In the genomic region with DNA sequence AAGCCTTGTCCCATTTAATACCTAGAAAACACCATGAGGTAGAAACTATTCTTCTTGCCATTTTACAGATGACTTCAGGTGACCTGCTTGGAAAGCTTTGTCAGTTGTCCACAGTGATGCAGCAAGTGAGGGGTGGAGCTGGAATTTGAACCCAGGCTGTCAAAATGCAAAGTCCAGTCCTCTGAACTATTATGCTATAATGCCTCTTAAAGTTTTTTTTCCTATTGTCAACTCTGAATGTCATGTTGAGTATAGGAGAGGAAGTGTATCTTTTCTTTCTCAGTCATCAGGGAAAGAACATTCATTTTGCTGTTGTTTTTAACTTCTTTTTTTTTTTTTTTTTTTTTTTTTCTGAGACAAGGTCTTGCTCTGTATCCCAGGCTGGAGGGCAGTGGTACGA, we compare ENCODE assay signal across 1 cellular context.
TF ChIP-seq lines count a peak whose summit lies in the region.

No MANE protein-coding gene starts in this region.

TF ChIP-seq in GM12878, 131 proteins besides CTCF, POLR2A, EP300 and RAD21 (continued from another document):
- TF ChIP-seq, protein P1, sequence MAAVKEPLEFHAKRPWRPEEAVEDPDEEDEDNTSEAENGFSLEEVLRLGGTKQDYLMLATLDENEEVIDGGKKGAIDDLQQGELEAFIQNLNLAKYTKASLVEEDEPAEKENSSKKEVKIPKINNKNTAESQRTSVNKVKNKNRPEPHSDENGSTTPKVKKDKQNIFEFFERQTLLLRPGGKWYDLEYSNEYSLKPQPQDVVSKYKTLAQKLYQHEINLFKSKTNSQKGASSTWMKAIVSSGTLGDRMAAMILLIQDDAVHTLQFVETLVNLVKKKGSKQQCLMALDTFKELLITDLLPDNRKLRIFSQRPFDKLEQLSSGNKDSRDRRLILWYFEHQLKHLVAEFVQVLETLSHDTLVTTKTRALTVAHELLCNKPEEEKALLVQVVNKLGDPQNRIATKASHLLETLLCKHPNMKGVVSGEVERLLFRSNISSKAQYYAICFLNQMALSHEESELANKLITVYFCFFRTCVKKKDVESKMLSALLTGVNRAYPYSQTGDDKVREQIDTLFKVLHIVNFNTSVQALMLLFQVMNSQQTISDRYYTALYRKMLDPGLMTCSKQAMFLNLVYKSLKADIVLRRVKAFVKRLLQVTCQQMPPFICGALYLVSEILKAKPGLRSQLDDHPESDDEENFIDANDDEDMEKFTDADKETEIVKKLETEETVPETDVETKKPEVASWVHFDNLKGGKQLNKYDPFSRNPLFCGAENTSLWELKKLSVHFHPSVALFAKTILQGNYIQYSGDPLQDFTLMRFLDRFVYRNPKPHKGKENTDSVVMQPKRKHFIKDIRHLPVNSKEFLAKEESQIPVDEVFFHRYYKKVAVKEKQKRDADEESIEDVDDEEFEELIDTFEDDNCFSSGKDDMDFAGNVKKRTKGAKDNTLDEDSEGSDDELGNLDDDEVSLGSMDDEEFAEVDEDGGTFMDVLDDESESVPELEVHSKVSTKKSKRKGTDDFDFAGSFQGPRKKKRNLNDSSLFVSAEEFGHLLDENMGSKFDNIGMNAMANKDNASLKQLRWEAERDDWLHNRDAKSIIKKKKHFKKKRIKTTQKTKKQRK (IDR thresholded peaks at IDR 0.05; ENCODE audit: low read depth, low read length): no peak
- TF ChIP-seq RB1 (IDR thresholded peaks at IDR 0.05; ENCODE audit: borderline replicate concordance): no peak
- TF ChIP-seq FOS (IDR thresholded peaks at IDR 0.05; ENCODE audit: borderline replicate concordance, extremely low read depth, insufficient read length): no peak
- TF ChIP-seq PAX5 (IDR thresholded peaks at IDR 0.05; ENCODE audit: borderline replicate concordance, low read depth, low read length): no peak
